ENCODE assay signal across 22 cellular contexts in genomic region chr17:31147507-31148202, GRCh38. TPM values are rescaled to one million over a fixed set of nuclear protein-coding genes. Genes with fewer than 3 reads are reported as not detected.
A peak's percentile ranks its signal among the peaks of the same experiment; 100 is the strongest.
DNase-seq lines count a peak whose midpoint lies in the region; ATAC-seq and TF ChIP-seq lines count a peak whose summit lies in the region.
"Had no signal": no experiment of that assay in that cellular context is flagged by ENCODE, and none has a peak within 500 bp of the region (broad histone marks: within the 10 kb centered on the region; RNA-seq: fewer than 3 reads in every experiment).

No MANE protein-coding gene starts in this region.

- no peak for DNase-seq in Right ventricle myocardium superior
- DNase-seq in left cardiac atrium = no peak
- DNase-seq in fibroblast of peridontal ligament (ENCODE audit: extremely low read depth) = peak; percentile 46
- DNase-seq in progenitor cell of endocrine pancreas (ENCODE audit: low spot score, unreplicated experiment) = no peak
- DNase-seq in stimulated activated CD4-positive, alpha-beta T cell treated with anti-CD3 and anti-CD28 coated beads, Interleukin-1b, Interleukin-23, amount 100 ng/mL, for 48 hours = no peak
- DNase-seq: activated CD4-positive, alpha-beta T cell treated with anti-CD3 and anti-CD28 coated beads for 48 hours; activated CD8-positive, alpha-beta memory T cell treated with anti-CD3 and anti-CD28 coated beads, Interleukin-2, amount 50 U/mL, for 4 hours; activated gamma-delta T cell; adrenal gland; foreskin melanocyte; H7; KBM-7; midbrain; NCI-H1048; NCI-H2029; NCI-H446 treated with DMSO at 0.1 percent for 48 hours; SW 1271 had no signal

- TF ChIP-seq CTCF in VCaP (conservative IDR thresholded peaks at IDR 0.05) (no peak), progenitor cell of endocrine pancreas (IDR thresholded peaks at IDR 0.05; ENCODE audit: unreplicated experiment) (no peak)

- peaks cover 6% of the 10 kb centered on the region for H3K9me3 Mint-ChIP-seq in progenitor cell of endocrine pancreas (ENCODE audit: low read depth)

- H3K27ac Mint-ChIP-seq in progenitor cell of endocrine pancreas = peak overlapping the region; percentile 91

- intact Hi-C loops in Right ventricle myocardium superior (cut with DNase I) = no loop called here
- intact Hi-C loops in left cardiac atrium (cut with DNase I) = no loop called here

- peaks cover 28% of the 10 kb centered on the region for H3K4me1 Mint-ChIP-seq in progenitor cell of endocrine pancreas (ENCODE audit: low read depth)

- peak overlapping the region; percentile 1 for H3K4me3 Mint-ChIP-seq in progenitor cell of endocrine pancreas (ENCODE audit: low read depth)

- H3K36me3 Mint-ChIP-seq in progenitor cell of endocrine pancreas (ENCODE audit: insufficient read depth) = peaks cover 30% of the 10 kb centered on the region

- peak overlapping the region; percentile 36 for H3K27ac ChIP-seq in VCaP
- H3K27ac ChIP-seq: BLaER1 treated with 17β-estradiol and CSF1 and Interleukin-3, amounts not matched to agents 10 nM and 100 nM; vagina had no signal

- H3K27me3 Mint-ChIP-seq in progenitor cell of endocrine pancreas = no peaks in the 10 kb centered on the region

- ATAC-seq in Right ventricle myocardium superior (ENCODE audit: poor library complexity) = peak; percentile 20
- ATAC-seq in left cardiac atrium = no peak
- no peak for ATAC-seq in HG03196 (IDR thresholded peaks at IDR 0.05; ENCODE audit: unreplicated experiment)
- ATAC-seq in GM21717 (IDR thresholded peaks at IDR 0.05; ENCODE audit: unreplicated experiment) = no peak

RNA-seq across cellular contexts. Expression of gene NF1, which starts 52.9 kb away (rescaled TPM):
- total RNA-seq in Right ventricle myocardium superior = 38.9 TPM
- total RNA-seq in left cardiac atrium = 10 to 100 TPM; 39.3 to 53.5 TPM
- 82.5 and 90.7 TPM in 2 replicates for total RNA-seq in progenitor cell of endocrine pancreas
